Comparison of ENCODE assay signal across 8 cellular contexts in genomic region chr17:17712268-17712924, GRCh38. TPM values are rescaled to one million over a fixed set of nuclear protein-coding genes. Genes with fewer than 3 reads are reported as not detected.
DNase-seq lines count a peak whose midpoint lies in the region; ATAC-seq and TF ChIP-seq lines count a peak whose summit lies in the region.

No MANE protein-coding gene starts in this region.

- H3K27ac Mint-ChIP-seq in Calu3 (ENCODE audit: unreplicated experiment) (peak overlapping the region; percentile 74), MCF 10A (ENCODE audit: low read depth, unreplicated experiment) (peak overlapping the region; percentile 41)

- no peak for DNase-seq in Calu3
- peak; percentile 27 for DNase-seq in HS-27A (ENCODE audit: low read depth)
- DNase-seq in MCF 10A (ENCODE audit: unreplicated experiment), result peak; percentile 51
- peak; percentile 61 for DNase-seq in non-pigmented ciliary epithelial cell (ENCODE audit: low read depth)
- DNase-seq in foreskin keratinocyte, result no peak
- no peak for DNase-seq in NCI-H1436 treated with DMSO at 0.1 percent for 48 hours (lab: John Stamatoyannopoulos, UW)
- DNase-seq in NCI-H82 (lab: John Stamatoyannopoulos, UW), result no peak

- no peak overlapping the region for H3K27ac ChIP-seq in foreskin keratinocyte

- no peaks in the 10 kb centered on the region for H3K27me3 ChIP-seq in foreskin keratinocyte

- H3K27me3 Mint-ChIP-seq in Calu3 (ENCODE audit: unreplicated experiment) (no peaks in the 10 kb centered on the region), MCF 10A (ENCODE audit: insufficient read depth, unreplicated experiment) (no peaks in the 10 kb centered on the region)

- H3K36me3 Mint-ChIP-seq in Calu3 (ENCODE audit: insufficient read depth, unreplicated experiment), result peaks cover 54% of the 10 kb centered on the region
- peaks cover 6% of the 10 kb centered on the region for H3K36me3 Mint-ChIP-seq in MCF 10A (ENCODE audit: insufficient read depth, unreplicated experiment)

- H3K4me1 ChIP-seq in foreskin keratinocyte, result peaks cover 12% of the 10 kb centered on the region

- ATAC-seq in GM19468 (IDR thresholded peaks at IDR 0.05; ENCODE audit: extremely low read depth, unreplicated experiment) (peak; percentile 26), foreskin keratinocyte (no peak)

- H3K9me3 Mint-ChIP-seq in Calu3 (ENCODE audit: low read depth, unreplicated experiment), result no peaks in the 10 kb centered on the region
- H3K9me3 Mint-ChIP-seq in MCF 10A (ENCODE audit: unreplicated experiment), result no peaks in the 10 kb centered on the region

- H3K4me1 Mint-ChIP-seq in Calu3 (ENCODE audit: low read depth, unreplicated experiment), result peaks cover 50% of the 10 kb centered on the region
- H3K4me1 Mint-ChIP-seq in MCF 10A (ENCODE audit: insufficient read depth, unreplicated experiment), result peaks cover 28% of the 10 kb centered on the region

- H3K4me3 Mint-ChIP-seq in Calu3 (ENCODE audit: low read depth, unreplicated experiment) (peak overlapping the region; percentile 21), MCF 10A (ENCODE audit: unreplicated experiment) (no peak overlapping the region)

- BruUV-seq in Calu3 (replicated peaks; lab: Mats Ljungman, UMichigan) (no TSS peak), MCF 10A (replicated peaks; lab: Mats Ljungman, UMichigan) (no TSS peak)

- intact Hi-C loops in Calu3 (cut with micrococcal nuclease; ENCODE audit: unreplicated experiment) (no loop called here), MCF 10A (cut with micrococcal nuclease) (no loop called here)

- POLR2A ChIA-PET in MCF 10A (lab: Yijun Ruan, JAX), result interaction anchor here (1.1 to 2.0 kb wide), 5 partner anchors 17 to 62 kb away, joined by 3 to 6 read pairs (median 5); no protein-coding TSS in a partner anchor

- TF ChIP-seq CTCF in Calu3 (IDR thresholded peaks at IDR 0.05; ENCODE audit: unreplicated experiment) (no peak), MCF 10A (IDR thresholded peaks at IDR 0.05; ENCODE audit: unreplicated experiment) (no peak), foreskin keratinocyte (conservative IDR thresholded peaks at IDR 0.05) (no peak)

- CTCF ChIA-PET in Calu3 (lab: Charles Lee), result no interaction called here
- CTCF ChIA-PET in MCF 10A (lab: Yijun Ruan, JAX), result interaction anchor here (1.2 to 1.8 kb wide), 2 partner anchors 16 to 32 kb away, joined by 3 to 13 read pairs; no protein-coding TSS in a partner anchor

RNA-seq across cellular contexts. Expression of gene RAI1, which starts 31.1 kb away (rescaled TPM):
- total RNA-seq in Calu3 (2022) (38.0 and 43.4 TPM in 2 replicates), MCF 10A (2022) (30.4 and 34.6 TPM in 2 replicates), foreskin keratinocyte (15.0 and 16.3 TPM in 2 replicates)
- 11.1 and 12.0 TPM in 2 replicates for polyA plus RNA-seq in foreskin keratinocyte

Comparison
In these comparisons a context has a peak if more than half of its experiments do, and no peak if none do; other contexts are left out.
1. DNase-seq: peak in HS-27A (single experiment), MCF 10A (single experiment) and non-pigmented ciliary epithelial cell (single experiment); none in Calu3 (single experiment), foreskin keratinocyte (0 of 2), NCI-H1436 treated with DMSO at 0.1 percent for 48 hours (single experiment) and NCI-H82 (single experiment).